In genomic region chr10:121131426-121132277, GRCh38 we compare ENCODE assay signal across 20 cellular contexts.
DNase-seq lines count a peak whose midpoint lies in the region; ATAC-seq and FAIRE-seq lines count a peak whose summit lies in the region.
"Had no signal": no experiment of that assay in that cellular context is flagged by ENCODE, and none has a peak within 500 bp of the region (broad histone marks: within the 10 kb centered on the region; RNA-seq: fewer than 3 reads in every experiment).

No MANE protein-coding gene starts in this region.

- peak; percentile 69 for DNase-seq in SK-MEL-5 (ENCODE audit: low read depth, low spot score)
- peak in 29 of 49 donors; percentile 14 to 76 (median 33) for DNase-seq in substantia nigra (lab: John Stamatoyannopoulos, UW)
- no peak for DNase-seq in NCI-H2227 treated with DMSO at 0.1 percent for 48 hours (lab: John Stamatoyannopoulos, UW)
- DNase-seq in NK-92 (lab: John Stamatoyannopoulos, UW; ENCODE audit: unreplicated experiment) = no peak
- DNase-seq: ACHN, AML-193, COR-L47, EL, HCEC 1CT, NCI-H1105 treated with DMSO at 0.1 percent for 48 hours, NCI-H1694 treated with DMSO at 0.1 percent for 48 hours, NCI-H2107, NCI-H446 treated with DMSO at 0.1 percent for 48 hours, NCI-H748 treated with DMSO at 0.1 percent for 48 hours had no signal

- no peak for ATAC-seq in HG03108 (IDR thresholded peaks at IDR 0.05; ENCODE audit: unreplicated experiment)

- in situ Hi-C loops in SK-MEL-5 (cut with HindIII; ENCODE audit: low pct_unique_long_range_greater_than_20kb, low sequenced_read_pairs) = no loop called here

- H3K27ac ChIP-seq in layer of hippocampus (ENCODE audit: low read depth, low read length) (peak overlapping the region; percentile 96), substantia nigra (ENCODE audit: low read depth, low read length, poor library complexity, severe bottlenecking) (peak overlapping the region; percentile 97)
- H3K27ac ChIP-seq: HL-60, RWPE1 had no signal

- peak; percentile 97 for FAIRE-seq in endometrium (lab: Jason Lieb, UNC)
- FAIRE-seq: HTR-8/SVneo had no signal

- no peaks in the 10 kb centered on the region for H3K27me3 ChIP-seq in layer of hippocampus (ENCODE audit: control insufficient read depth, insufficient read depth, low read length)

Comparison
In these comparisons a context has a peak if more than half of its experiments do, and no peak if none do; other contexts are left out.
1. DNase-seq: peak in SK-MEL-5 (single experiment) and substantia nigra (29 of 49); none in NCI-H2227 treated with DMSO at 0.1 percent for 48 hours (single experiment) and NK-92 (single experiment).